Comparison of ENCODE assay signal across 1 cellular context in the genomic region with DNA sequence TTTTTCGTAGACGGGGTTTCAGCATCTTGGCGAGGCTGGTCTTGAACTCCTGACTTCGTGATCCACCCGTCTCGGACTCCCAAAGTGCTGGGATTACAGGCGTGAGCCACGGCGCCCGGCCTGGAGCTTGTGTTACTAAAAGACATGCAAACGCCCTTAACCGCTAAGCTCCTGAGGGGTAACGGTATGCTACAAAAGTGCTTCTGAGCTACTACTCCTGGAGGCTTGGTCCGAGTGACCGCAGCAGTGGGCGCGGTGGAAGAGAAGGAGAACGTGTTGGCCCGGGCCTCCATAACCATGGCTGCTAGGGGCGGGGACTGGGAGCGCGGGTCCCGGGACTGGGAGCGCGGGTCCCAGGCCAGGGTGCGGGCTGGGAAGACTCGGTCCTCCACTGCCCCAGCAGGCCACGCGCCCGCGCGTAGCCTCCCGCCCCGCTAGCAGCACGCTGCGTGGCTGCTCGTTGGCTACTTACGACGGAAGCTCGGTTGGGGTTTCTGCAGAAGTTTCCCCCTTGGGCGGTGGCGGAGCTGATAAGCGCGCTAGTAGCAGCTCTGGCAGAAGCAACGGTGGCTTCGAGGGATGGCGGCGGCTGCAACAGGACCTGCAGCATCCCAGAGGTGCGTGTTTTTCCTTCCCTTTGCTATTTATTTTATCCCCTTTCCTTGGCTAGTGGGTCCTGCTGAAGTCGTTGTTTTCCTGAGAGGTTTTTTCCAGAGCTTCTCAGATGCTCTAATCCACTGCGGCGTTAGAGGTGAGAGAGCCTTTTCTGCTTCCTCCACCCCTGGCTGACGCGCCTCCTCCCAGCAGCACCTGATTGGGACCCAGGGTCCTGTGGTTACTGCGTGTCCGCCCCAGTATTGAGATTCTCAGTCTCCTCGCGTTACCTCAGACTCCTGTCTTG.
A peak's percentile ranks its signal among the peaks of the same experiment; 100 is the strongest.
TF ChIP-seq lines count a peak whose summit lies in the region.

No MANE protein-coding gene starts in this region.

TF ChIP-seq in SK-N-SH, 30 proteins besides CTCF, POLR2A, EP300 and RAD21 (continued from another document):
- TF ChIP-seq USF1 (IDR thresholded peaks at IDR 0.05; ENCODE audit: borderline replicate concordance, low read depth) (no peak; the same call in 1 of the 2 replicates), JUND (IDR thresholded peaks at IDR 0.05) (no peak), GATA2 (CRISPR knock-in tag; IDR thresholded peaks at IDR 0.05) (peak; percentile 67; the same call in 1 of the 2 replicates), FOXJ3 (CRISPR knock-in tag; IDR thresholded peaks at IDR 0.05) (no peak), TAF1 (IDR thresholded peaks at IDR 0.05; ENCODE audit: borderline replicate concordance, low read depth, low read length) (peak; percentile 74), ELF1 (IDR thresholded peaks at IDR 0.05) (0 out of 2 replicates have a peak, but pooled peaks have one; percentile 34), TCF12 (IDR thresholded peaks at IDR 0.05) (no peak), SIN3A (IDR thresholded peaks at IDR 0.05; ENCODE audit: borderline replicate concordance, low read depth, low read length) (no peak), FOSL2 (IDR thresholded peaks at IDR 0.05; ENCODE audit: borderline replicate concordance, low read depth) (no peak), POLR2AphosphoS5 (IDR thresholded peaks at IDR 0.05; ENCODE audit: low read depth, low read length) (peak; percentile 55), GABPA (IDR thresholded peaks at IDR 0.05; ENCODE audit: low read depth) (peak; percentile 55; the same call in 1 of the 2 replicates), CHD2 (IDR thresholded peaks at IDR 0.05; ENCODE audit: low read length, partially characterized antibody) (peak; percentile 46), RFX5 (IDR thresholded peaks at IDR 0.05; ENCODE audit: low read length) (no peak), MXI1 (IDR thresholded peaks at IDR 0.05; ENCODE audit: low read depth, low read length) (peak; percentile 86), TEAD4 (IDR thresholded peaks at IDR 0.05; ENCODE audit: borderline replicate concordance, insufficient read depth) (no peak), IRF3 (IDR thresholded peaks at IDR 0.05; ENCODE audit: low read depth, low read length) (no peak), YY1 (IDR thresholded peaks at IDR 0.05; ENCODE audit: low read depth) (peak; percentile 80), NRF1 (IDR thresholded peaks at IDR 0.05; ENCODE audit: low read depth, low read length) (peak; percentile 29; the same call in 1 of the 2 replicates), NFIC (IDR thresholded peaks at IDR 0.05; ENCODE audit: borderline replicate concordance) (no peak), MEF2A (IDR thresholded peaks at IDR 0.05; ENCODE audit: borderline replicate concordance, low read depth) (no peak), RCOR1 (IDR thresholded peaks at IDR 0.05; ENCODE audit: low read length) (peak; percentile 4; the same call in 1 of the 2 replicates), EZH2phosphoT487 (IDR thresholded peaks at IDR 0.05; ENCODE audit: borderline replicate concordance, low read depth) (no peak), SMC3 (IDR thresholded peaks at IDR 0.05; ENCODE audit: low read depth, low read length) (no peak), RXRA (IDR thresholded peaks at IDR 0.05; ENCODE audit: borderline replicate concordance, low read depth) (no peak)
- TF ChIP-seq, protein P1, sequence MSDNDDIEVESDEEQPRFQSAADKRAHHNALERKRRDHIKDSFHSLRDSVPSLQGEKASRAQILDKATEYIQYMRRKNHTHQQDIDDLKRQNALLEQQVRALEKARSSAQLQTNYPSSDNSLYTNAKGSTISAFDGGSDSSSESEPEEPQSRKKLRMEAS (IDR thresholded peaks at IDR 0.05; ENCODE audit: low read depth), result peak; percentile 92
- TF ChIP-seq, protein P2, sequence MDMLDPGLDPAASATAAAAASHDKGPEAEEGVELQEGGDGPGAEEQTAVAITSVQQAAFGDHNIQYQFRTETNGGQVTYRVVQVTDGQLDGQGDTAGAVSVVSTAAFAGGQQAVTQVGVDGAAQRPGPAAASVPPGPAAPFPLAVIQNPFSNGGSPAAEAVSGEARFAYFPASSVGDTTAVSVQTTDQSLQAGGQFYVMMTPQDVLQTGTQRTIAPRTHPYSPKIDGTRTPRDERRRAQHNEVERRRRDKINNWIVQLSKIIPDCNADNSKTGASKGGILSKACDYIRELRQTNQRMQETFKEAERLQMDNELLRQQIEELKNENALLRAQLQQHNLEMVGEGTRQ (IDR thresholded peaks at IDR 0.05; ENCODE audit: borderline replicate concordance, low read depth, low read length), result no peak
- TF ChIP-seq, protein P3, sequence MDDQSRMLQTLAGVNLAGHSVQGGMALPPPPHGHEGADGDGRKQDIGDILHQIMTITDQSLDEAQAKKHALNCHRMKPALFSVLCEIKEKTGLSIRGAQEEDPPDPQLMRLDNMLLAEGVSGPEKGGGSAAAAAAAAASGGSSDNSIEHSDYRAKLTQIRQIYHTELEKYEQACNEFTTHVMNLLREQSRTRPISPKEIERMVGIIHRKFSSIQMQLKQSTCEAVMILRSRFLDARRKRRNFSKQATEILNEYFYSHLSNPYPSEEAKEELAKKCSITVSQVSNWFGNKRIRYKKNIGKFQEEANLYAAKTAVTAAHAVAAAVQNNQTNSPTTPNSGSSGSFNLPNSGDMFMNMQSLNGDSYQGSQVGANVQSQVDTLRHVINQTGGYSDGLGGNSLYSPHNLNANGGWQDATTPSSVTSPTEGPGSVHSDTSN (IDR thresholded peaks at IDR 0.05), result no peak
- TF ChIP-seq, protein P4, sequence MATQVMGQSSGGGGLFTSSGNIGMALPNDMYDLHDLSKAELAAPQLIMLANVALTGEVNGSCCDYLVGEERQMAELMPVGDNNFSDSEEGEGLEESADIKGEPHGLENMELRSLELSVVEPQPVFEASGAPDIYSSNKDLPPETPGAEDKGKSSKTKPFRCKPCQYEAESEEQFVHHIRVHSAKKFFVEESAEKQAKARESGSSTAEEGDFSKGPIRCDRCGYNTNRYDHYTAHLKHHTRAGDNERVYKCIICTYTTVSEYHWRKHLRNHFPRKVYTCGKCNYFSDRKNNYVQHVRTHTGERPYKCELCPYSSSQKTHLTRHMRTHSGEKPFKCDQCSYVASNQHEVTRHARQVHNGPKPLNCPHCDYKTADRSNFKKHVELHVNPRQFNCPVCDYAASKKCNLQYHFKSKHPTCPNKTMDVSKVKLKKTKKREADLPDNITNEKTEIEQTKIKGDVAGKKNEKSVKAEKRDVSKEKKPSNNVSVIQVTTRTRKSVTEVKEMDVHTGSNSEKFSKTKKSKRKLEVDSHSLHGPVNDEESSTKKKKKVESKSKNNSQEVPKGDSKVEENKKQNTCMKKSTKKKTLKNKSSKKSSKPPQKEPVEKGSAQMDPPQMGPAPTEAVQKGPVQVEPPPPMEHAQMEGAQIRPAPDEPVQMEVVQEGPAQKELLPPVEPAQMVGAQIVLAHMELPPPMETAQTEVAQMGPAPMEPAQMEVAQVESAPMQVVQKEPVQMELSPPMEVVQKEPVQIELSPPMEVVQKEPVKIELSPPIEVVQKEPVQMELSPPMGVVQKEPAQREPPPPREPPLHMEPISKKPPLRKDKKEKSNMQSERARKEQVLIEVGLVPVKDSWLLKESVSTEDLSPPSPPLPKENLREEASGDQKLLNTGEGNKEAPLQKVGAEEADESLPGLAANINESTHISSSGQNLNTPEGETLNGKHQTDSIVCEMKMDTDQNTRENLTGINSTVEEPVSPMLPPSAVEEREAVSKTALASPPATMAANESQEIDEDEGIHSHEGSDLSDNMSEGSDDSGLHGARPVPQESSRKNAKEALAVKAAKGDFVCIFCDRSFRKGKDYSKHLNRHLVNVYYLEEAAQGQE (IDR thresholded peaks at IDR 0.05; ENCODE audit: low read depth, low read length), result no peak
